ENCODE assay signal across 1 cellular context in genomic region chr1:34460193-34460592, GRCh38.
TF ChIP-seq lines count a peak whose summit lies in the region.

No MANE protein-coding gene starts in this region.

TF ChIP-seq in H1, 55 proteins besides CTCF, POLR2A, EP300 and RAD21 (continued from another document):
- TF ChIP-seq YY1 (IDR thresholded peaks at IDR 0.05; ENCODE audit: low read depth, low read length): peak; percentile 65; the same call in 1 of the 2 replicates
- no peak for TF ChIP-seq BRCA1 (IDR thresholded peaks at IDR 0.05; ENCODE audit: low read depth, low read length)
- TF ChIP-seq JUND (IDR thresholded peaks at IDR 0.05; ENCODE audit: low read length): no peak
- TF ChIP-seq TCF12 (IDR thresholded peaks at IDR 0.05; ENCODE audit: low read depth, low read length): no peak
- TF ChIP-seq GTF2F1 (IDR thresholded peaks at IDR 0.05; ENCODE audit: borderline replicate concordance, low read depth, low read length): no peak
- no peak for TF ChIP-seq CREB1 (IDR thresholded peaks at IDR 0.05)
- TF ChIP-seq ATF3 (IDR thresholded peaks at IDR 0.05; ENCODE audit: insufficient read depth, low read depth, low read length): no peak
- TF ChIP-seq NANOG (IDR thresholded peaks at IDR 0.05; ENCODE audit: insufficient read depth, low read depth, low read length, poor library complexity, severe bottlenecking): no peak
- TF ChIP-seq SIX5 (IDR thresholded peaks at IDR 0.05; ENCODE audit: low read depth, low read length): no peak
- no peak for TF ChIP-seq NRF1 (IDR thresholded peaks at IDR 0.05; ENCODE audit: low read depth, low read length)
- TF ChIP-seq E2F6 (IDR thresholded peaks at IDR 0.05): no peak
- TF ChIP-seq SP1 (IDR thresholded peaks at IDR 0.05; ENCODE audit: low read depth, low read length): no peak
- TF ChIP-seq CHD2 (IDR thresholded peaks at IDR 0.05; ENCODE audit: low read length): no peak
- no peak for TF ChIP-seq ZNF274 (IDR thresholded peaks at IDR 0.05; ENCODE audit: borderline replicate concordance, extremely low read depth, low read length)
- no peak for TF ChIP-seq SIN3A (conservative IDR thresholded peaks at IDR 0.05 in 1 of 2, IDR thresholded peaks at IDR 0.05 in 1 of 2; ENCODE audit: low read depth in 1 of 2, low read length in 2 of 2)
- no peak for TF ChIP-seq BCL11A (IDR thresholded peaks at IDR 0.05; ENCODE audit: low read depth in 2 of 2, low read length in 2 of 2)
- no peak for TF ChIP-seq HDAC6 (IDR thresholded peaks at IDR 0.05; ENCODE audit: low read depth, low read length)
- 0 out of 2 replicates have a peak, but pooled peaks have one; percentile 12 for TF ChIP-seq MAX (IDR thresholded peaks at IDR 0.05)
- TF ChIP-seq SUZ12 (IDR thresholded peaks at IDR 0.05; ENCODE audit: low read length): no peak
- TF ChIP-seq RBBP5 (IDR thresholded peaks at IDR 0.05; ENCODE audit: borderline replicate concordance, low read depth, low read length): no peak
- no peak for TF ChIP-seq RXRA (IDR thresholded peaks at IDR 0.05; ENCODE audit: insufficient read depth, low read depth, low read length)
- TF ChIP-seq MAFK (IDR thresholded peaks at IDR 0.05; ENCODE audit: low read depth, low read length): no peak
- TF ChIP-seq RFX5 (IDR thresholded peaks at IDR 0.05; ENCODE audit: borderline replicate concordance, low read depth, low read length): no peak
- no peak for TF ChIP-seq TAF1 (IDR thresholded peaks at IDR 0.05; ENCODE audit: low read depth, low read length)
- TF ChIP-seq KDM1A (IDR thresholded peaks at IDR 0.05; ENCODE audit: borderline replicate concordance, low read length): peak; percentile 91
- TF ChIP-seq TAF7 (optimal IDR thresholded peaks at IDR 0.05; ENCODE audit: borderline replicate concordance, low read depth, low read length): no peak
- no peak for TF ChIP-seq CEBPB (IDR thresholded peaks at IDR 0.05; ENCODE audit: low read depth, low read length)
- no peak for TF ChIP-seq POLR2AphosphoS5 (IDR thresholded peaks at IDR 0.05; ENCODE audit: low read depth, low read length)
- no peak for TF ChIP-seq CTBP2 (IDR thresholded peaks at IDR 0.05; ENCODE audit: borderline replicate concordance, insufficient read depth, insufficient read length, low read length)
- TF ChIP-seq TEAD4 (IDR thresholded peaks at IDR 0.05; ENCODE audit: low read depth, low read length): peak; percentile 43; the same call in 1 of the 2 replicates
- TF ChIP-seq RNF2 (IDR thresholded peaks at IDR 0.05; ENCODE audit: borderline replicate concordance, low read depth, low read length, missing control alignments, poor library complexity, severe bottlenecking): no peak
- TF ChIP-seq CHD7 (IDR thresholded peaks at IDR 0.05; ENCODE audit: insufficient replicate concordance, low read length): no peak
